18 cellular contexts compared by ENCODE assay signal in the genomic region with DNA sequence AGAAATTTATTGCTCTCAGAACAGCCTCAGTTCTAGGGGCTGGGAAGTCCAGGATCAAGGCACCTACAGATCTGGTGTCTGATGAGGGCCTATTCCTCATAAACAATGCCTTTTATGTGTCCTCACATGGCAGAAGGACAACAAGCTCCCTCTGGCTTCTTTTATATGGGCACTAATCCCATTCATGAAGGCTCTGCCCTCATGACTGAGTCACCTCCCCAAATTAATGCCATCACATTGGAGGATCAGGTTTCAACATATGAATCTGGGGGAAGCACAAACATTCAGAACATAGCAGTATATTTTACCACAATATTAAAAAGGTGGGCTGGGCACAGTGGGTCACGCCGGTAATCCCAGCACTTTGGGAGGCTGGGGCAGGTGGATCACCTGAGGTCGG. TPM values are rescaled to one million over a fixed set of nuclear protein-coding genes. Genes with fewer than 3 reads are reported as not detected.
A peak's percentile ranks its signal among the peaks of the same experiment; 100 is the strongest.
DNase-seq lines count a peak whose midpoint lies in the region; ATAC-seq and TF ChIP-seq lines count a peak whose summit lies in the region.
"Had no signal": no experiment of that assay in that cellular context is flagged by ENCODE, and none has a peak within 500 bp of the region (broad histone marks: within the 10 kb centered on the region; RNA-seq: fewer than 3 reads in every experiment).

No MANE protein-coding gene starts in this region.

- POLR2A ChIA-PET in activated CD8-positive, alpha-beta T cell treated with anti-CD3 and anti-CD28 coated beads for 36 hours (lab: Charles Lee): interaction anchor here (0.7 to 1.2 kb wide), 3 partner anchors 14 to 155 kb away, joined by 3 read pairs; no protein-coding TSS in a partner anchor
- POLR2A ChIA-PET in activated CD8-positive, alpha-beta T cell treated with anti-CD3 and anti-CD28 coated beads, Interleukin-2, amount 10 ng/mL, durations not matched to agents 7 days and 5 days (lab: Charles Lee): no interaction called here
- POLR2A ChIA-PET in naive thymus-derived CD8-positive, alpha-beta T cell (lab: Charles Lee): interaction anchor here (1.0 to 1.3 kb wide), 2 partner anchors 122 to 124 kb away, joined by 3 read pairs; partner anchors contain the start of gene FYN

- no peak for ATAC-seq in activated CD8-positive, alpha-beta T cell treated with anti-CD3 and anti-CD28 coated beads for 36 hours
- ATAC-seq in activated CD8-positive, alpha-beta T cell treated with anti-CD3 and anti-CD28 coated beads, Interleukin-2, amount 10 ng/mL, durations not matched to agents 7 days and 5 days: no peak
- ATAC-seq in naive thymus-derived CD8-positive, alpha-beta T cell: no peak
- ATAC-seq in GM18511 (IDR thresholded peaks at IDR 0.05; ENCODE audit: unreplicated experiment): no peak
- no peak for ATAC-seq in stimulated activated naive CD8-positive, alpha-beta T cell treated with anti-CD3 and anti-CD28 coated beads, Interleukin-15, amount 100 ng/mL, for 72 hours
- ATAC-seq: activated T-cell treated with anti-CD3 and anti-CD28 coated beads, Interleukin-2, amount 50 U/mL, for 4 hours; left ventricle myocardium superior; stimulated activated naive B cell treated with anti-CD40 and anti-IgM and Interleukin-4, amounts not matched to agents 10 μg/mL and 1 μg/mL and 100 μg/mL, for 72 hours had no signal

- no peak overlapping the region for H3K4me3 Mint-ChIP-seq in activated CD8-positive, alpha-beta T cell treated with anti-CD3 and anti-CD28 coated beads for 36 hours
- no peak overlapping the region for H3K4me3 Mint-ChIP-seq in activated CD8-positive, alpha-beta T cell treated with anti-CD3 and anti-CD28 coated beads, Interleukin-2, amount 10 ng/mL, durations not matched to agents 7 days and 5 days
- peak overlapping the region in 1 of 10 donors; percentile 7 for H3K4me3 Mint-ChIP-seq in naive thymus-derived CD8-positive, alpha-beta T cell
- H3K4me3 Mint-ChIP-seq in stimulated activated naive CD8-positive, alpha-beta T cell treated with anti-CD3 and anti-CD28 coated beads, Interleukin-15, amount 100 ng/mL, for 72 hours: no peak overlapping the region
- H3K4me3 Mint-ChIP-seq: activated T-cell treated with anti-CD3 and anti-CD28 coated beads, Interleukin-2, amount 50 U/mL, for 4 hours; dendritic cell treated with granulocyte-macrophage colony-stimulating factor and Interleukin-4, amounts not matched to agents 40 ng/mL and 50 ng/mL, for 4 days; stimulated activated naive B cell treated with anti-CD40 and anti-IgM and Interleukin-4, amounts not matched to agents 10 μg/mL and 1 μg/mL and 100 μg/mL, for 72 hours had no signal

- no peak overlapping the region for H3K4me3 ChIP-seq in astrocyte of the spinal cord (ENCODE audit: low read depth, low read length)

- peaks cover 63% of the 10 kb centered on the region for H3K4me1 Mint-ChIP-seq in activated CD8-positive, alpha-beta T cell treated with anti-CD3 and anti-CD28 coated beads for 36 hours (ENCODE audit: low read depth)
- peaks cover 57% of the 10 kb centered on the region for H3K4me1 Mint-ChIP-seq in activated CD8-positive, alpha-beta T cell treated with anti-CD3 and anti-CD28 coated beads, Interleukin-2, amount 10 ng/mL, durations not matched to agents 7 days and 5 days (ENCODE audit: low read depth)
- peaks cover 40 to 66% (median 63%) of the 10 kb centered on the region in 4 donors for H3K4me1 Mint-ChIP-seq in naive thymus-derived CD8-positive, alpha-beta T cell
- H3K4me1 Mint-ChIP-seq in stimulated activated naive CD8-positive, alpha-beta T cell treated with anti-CD3 and anti-CD28 coated beads, Interleukin-15, amount 100 ng/mL, for 72 hours: peaks cover 69% of the 10 kb centered on the region

- intact Hi-C loops in activated CD8-positive, alpha-beta T cell treated with anti-CD3 and anti-CD28 coated beads for 36 hours (cut with micrococcal nuclease): no loop called here

- H3K27ac Mint-ChIP-seq in activated CD8-positive, alpha-beta T cell treated with anti-CD3 and anti-CD28 coated beads for 36 hours: peak overlapping the region; percentile 53
- no peak overlapping the region for H3K27ac Mint-ChIP-seq in activated CD8-positive, alpha-beta T cell treated with anti-CD3 and anti-CD28 coated beads, Interleukin-2, amount 10 ng/mL, durations not matched to agents 7 days and 5 days
- H3K27ac Mint-ChIP-seq in naive thymus-derived CD8-positive, alpha-beta T cell: peak overlapping the region in 6 of 10 donors; percentile 12 to 96 (median 28)
- H3K27ac Mint-ChIP-seq in stimulated activated naive CD8-positive, alpha-beta T cell treated with anti-CD3 and anti-CD28 coated beads, Interleukin-15, amount 100 ng/mL, for 72 hours: no peak overlapping the region
- H3K27ac Mint-ChIP-seq: dendritic cell treated with granulocyte-macrophage colony-stimulating factor and Interleukin-4, amounts not matched to agents 40 ng/mL and 50 ng/mL, for 4 days; stimulated activated naive B cell treated with anti-CD40 and anti-IgM and Interleukin-4, amounts not matched to agents 10 μg/mL and 1 μg/mL and 100 μg/mL, for 72 hours had no signal

- DNase-seq in activated CD8-positive, alpha-beta T cell treated with anti-CD3 and anti-CD28 coated beads for 36 hours: no peak
- no peak for DNase-seq in activated CD8-positive, alpha-beta T cell treated with anti-CD3 and anti-CD28 coated beads, Interleukin-2, amount 10 ng/mL, durations not matched to agents 7 days and 5 days
- DNase-seq in HT1080 (ENCODE audit: low read depth): peak; percentile 61
- peak; percentile 25 for DNase-seq in astrocyte of the spinal cord (ENCODE audit: low read depth, low spot score)
- no peak for DNase-seq in naive thymus-derived CD8-positive, alpha-beta T cell
- no peak for DNase-seq in C1 segment of cervical spinal cord (lab: John Stamatoyannopoulos, UW)
- no peak for DNase-seq in stimulated activated naive CD8-positive, alpha-beta T cell treated with anti-CD3 and anti-CD28 coated beads, Interleukin-15, amount 100 ng/mL, for 72 hours
- DNase-seq: activated naive CD8-positive, alpha-beta T cell treated with anti-CD3 and anti-CD28 coated beads, Interleukin-2, amount 10 ng/mL, durations not matched to agents 7 days and 5 days; activated T-cell treated with anti-CD3 and anti-CD28 coated beads, Interleukin-2, amount 50 U/mL, for 4 hours; head of caudate nucleus; left ventricle myocardium superior; NCI-H1105; occipital lobe; stimulated activated naive B cell treated with anti-CD40 and anti-IgM and Interleukin-4, amounts not matched to agents 10 μg/mL and 1 μg/mL and 100 μg/mL, for 72 hours; trophoblast cell had no signal

- H3K9me3 Mint-ChIP-seq in activated CD8-positive, alpha-beta T cell treated with anti-CD3 and anti-CD28 coated beads for 36 hours: peaks cover 2% of the 10 kb centered on the region
- H3K9me3 Mint-ChIP-seq in activated CD8-positive, alpha-beta T cell treated with anti-CD3 and anti-CD28 coated beads, Interleukin-2, amount 10 ng/mL, durations not matched to agents 7 days and 5 days (ENCODE audit: insufficient read depth): no peaks in the 10 kb centered on the region
- no peaks in the 10 kb centered on the region for H3K9me3 Mint-ChIP-seq in naive thymus-derived CD8-positive, alpha-beta T cell
- peaks cover 0 to 4% of the 10 kb centered on the region in 2 donors for H3K9me3 Mint-ChIP-seq in stimulated activated naive CD8-positive, alpha-beta T cell treated with anti-CD3 and anti-CD28 coated beads, Interleukin-15, amount 100 ng/mL, for 72 hours
- H3K9me3 Mint-ChIP-seq: activated naive CD8-positive, alpha-beta T cell treated with anti-CD3 and anti-CD28 coated beads, Interleukin-2, amount 10 ng/mL, durations not matched to agents 7 days and 5 days; activated T-cell treated with anti-CD3 and anti-CD28 coated beads, Interleukin-2, amount 50 U/mL, for 4 hours; CD8-positive, alpha-beta T cell; dendritic cell treated with granulocyte-macrophage colony-stimulating factor and Interleukin-4, amounts not matched to agents 40 ng/mL and 50 ng/mL, for 4 days; stimulated activated naive B cell treated with anti-CD40 and anti-IgM and Interleukin-4, amounts not matched to agents 10 μg/mL and 1 μg/mL and 100 μg/mL, for 72 hours had no signal

- H3K36me3 Mint-ChIP-seq in activated CD8-positive, alpha-beta T cell treated with anti-CD3 and anti-CD28 coated beads for 36 hours (ENCODE audit: low read depth): no peaks in the 10 kb centered on the region
- H3K36me3 Mint-ChIP-seq in activated CD8-positive, alpha-beta T cell treated with anti-CD3 and anti-CD28 coated beads, Interleukin-2, amount 10 ng/mL, durations not matched to agents 7 days and 5 days (ENCODE audit: low read depth): no peaks in the 10 kb centered on the region
- H3K36me3 Mint-ChIP-seq in naive thymus-derived CD8-positive, alpha-beta T cell: peaks cover 0 to 2% (median 0%) of the 10 kb centered on the region in 3 donors
- H3K36me3 Mint-ChIP-seq: CD8-positive, alpha-beta T cell; stimulated activated naive B cell treated with anti-CD40 and anti-IgM and Interleukin-4, amounts not matched to agents 10 μg/mL and 1 μg/mL and 100 μg/mL, for 72 hours had no signal

- H3K27me3 Mint-ChIP-seq in activated CD8-positive, alpha-beta T cell treated with anti-CD3 and anti-CD28 coated beads for 36 hours: no peaks in the 10 kb centered on the region
- H3K27me3 Mint-ChIP-seq in activated CD8-positive, alpha-beta T cell treated with anti-CD3 and anti-CD28 coated beads, Interleukin-2, amount 10 ng/mL, durations not matched to agents 7 days and 5 days (ENCODE audit: low read depth): no peaks in the 10 kb centered on the region
- H3K27me3 Mint-ChIP-seq in naive thymus-derived CD8-positive, alpha-beta T cell: no peaks in the 10 kb centered on the region
- no peaks in the 10 kb centered on the region for H3K27me3 Mint-ChIP-seq in stimulated activated naive CD8-positive, alpha-beta T cell treated with anti-CD3 and anti-CD28 coated beads, Interleukin-15, amount 100 ng/mL, for 72 hours
- H3K27me3 Mint-ChIP-seq: activated naive CD8-positive, alpha-beta T cell treated with anti-CD3 and anti-CD28 coated beads, Interleukin-2, amount 10 ng/mL, durations not matched to agents 7 days and 5 days had no signal

- TF ChIP-seq CTCF in activated CD8-positive, alpha-beta T cell treated with anti-CD3 and anti-CD28 coated beads for 36 hours (IDR thresholded peaks at IDR 0.05): no peak
- TF ChIP-seq CTCF in astrocyte of the spinal cord (IDR thresholded peaks at IDR 0.05; ENCODE audit: low read depth, low read length): no peak

- in situ Hi-C loops in astrocyte of the spinal cord (cut with HindIII; ENCODE audit: low sequenced_read_pairs): no loop called here

- CTCF ChIA-PET in activated CD8-positive, alpha-beta T cell treated with anti-CD3 and anti-CD28 coated beads for 36 hours (lab: Charles Lee): interaction anchor here (1.3 to 5.7 kb wide), 7 partner anchors 9 to 231 kb away, joined by 4 to 35 read pairs (median 8); partner anchors contain the start of gene FYN
- CTCF ChIA-PET in activated CD8-positive, alpha-beta T cell treated with anti-CD3 and anti-CD28 coated beads, Interleukin-2, amount 10 ng/mL, durations not matched to agents 7 days and 5 days (lab: Charles Lee): interaction anchor here (0.9 to 3.4 kb wide), 7 partner anchors 22 to 736 kb away, joined by 3 to 45 read pairs (median 6); a partner anchor contains a TSS

RNA-seq across cellular contexts. Expression of gene CCN6, which starts 58.5 kb away (rescaled TPM):
- total RNA-seq in activated CD8-positive, alpha-beta T cell treated with anti-CD3 and anti-CD28 coated beads for 36 hours: not detected
- total RNA-seq in activated CD8-positive, alpha-beta T cell treated with anti-CD3 and anti-CD28 coated beads, Interleukin-2, amount 10 ng/mL, durations not matched to agents 7 days and 5 days: not detected
- not detected in 2 replicates for total RNA-seq in HT1080 (2014; rRNA removed; shearing (Covaris generic))
- not detected in 2 replicates for polyA plus RNA-seq in HT1080 (2015; cell fraction: cytosol; rRNA removed)
- polyA plus RNA-seq in HT1080 (2015; cell fraction: nucleus; rRNA removed): not detected in 2 replicates
- not detected for total RNA-seq in naive thymus-derived CD8-positive, alpha-beta T cell
- polyA plus RNA-seq in naive thymus-derived CD8-positive, alpha-beta T cell: under 1 TPM; 0.08 to 0.21 (median 0.09) TPM
- total RNA-seq: activated naive CD8-positive, alpha-beta T cell treated with anti-CD3 and anti-CD28 coated beads, Interleukin-2, amount 10 ng/mL, durations not matched to agents 7 days and 5 days; CD8-positive, alpha-beta T cell; left ventricle myocardium superior; occipital lobe had no signal

Comparison
In these comparisons a context has a peak if more than half of its experiments do, and no peak if none do; other contexts are left out.
1. H3K27ac Mint-ChIP-seq: peak in activated CD8-positive, alpha-beta T cell treated with anti-CD3 and anti-CD28 coated beads for 36 hours (single experiment) and naive thymus-derived CD8-positive, alpha-beta T cell (6 of 10); none in activated CD8-positive, alpha-beta T cell treated with anti-CD3 and anti-CD28 coated beads, Interleukin-2, amount 10 ng/mL, durations not matched to agents 7 days and 5 days (single experiment) and stimulated activated naive CD8-positive, alpha-beta T cell treated with anti-CD3 and anti-CD28 coated beads, Interleukin-15, amount 100 ng/mL, for 72 hours (0 of 2).
2. DNase-seq: peak in HT1080 (single experiment) and astrocyte of the spinal cord (single experiment); none in activated CD8-positive, alpha-beta T cell treated with anti-CD3 and anti-CD28 coated beads for 36 hours (single experiment), activated CD8-positive, alpha-beta T cell treated with anti-CD3 and anti-CD28 coated beads, Interleukin-2, amount 10 ng/mL, durations not matched to agents 7 days and 5 days (single experiment), naive thymus-derived CD8-positive, alpha-beta T cell (0 of 10), C1 segment of cervical spinal cord (0 of 14) and stimulated activated naive CD8-positive, alpha-beta T cell treated with anti-CD3 and anti-CD28 coated beads, Interleukin-15, amount 100 ng/mL, for 72 hours (0 of 2).